ENCODE assay signal across 29 cellular contexts in the genomic region with DNA sequence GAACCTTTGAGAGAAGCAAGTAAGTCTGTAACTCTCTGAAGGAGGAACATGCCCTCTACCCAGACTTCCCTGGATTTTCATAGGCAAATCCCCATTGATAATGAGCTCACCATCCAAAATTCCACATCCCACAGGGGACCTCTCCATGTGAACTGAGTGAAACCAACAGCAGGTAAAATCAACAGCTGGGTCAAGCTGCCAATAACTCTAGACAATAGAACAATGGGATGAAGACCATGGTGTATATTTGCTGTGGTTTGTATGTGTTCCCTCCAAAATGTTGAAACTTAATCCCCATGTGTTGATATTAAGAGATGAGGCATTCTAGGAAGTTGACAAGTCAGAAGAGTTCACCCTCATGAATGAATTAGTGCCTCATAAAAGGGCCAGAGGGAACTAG.
"Had no signal": no experiment of that assay in that cellular context is flagged by ENCODE, and none has a peak within 500 bp of the region (broad histone marks: within the 10 kb centered on the region; RNA-seq: fewer than 3 reads in every experiment).

No MANE protein-coding gene starts in this region.

- H3K36me3 Mint-ChIP-seq: activated CD8-positive, alpha-beta memory T cell treated with anti-CD3 and anti-CD28 coated beads, Interleukin-2, amount 10 ng/mL, durations not matched to agents 7 days and 5 days had no signal

- DNase-seq: activated B cell treated with CpG ODN at 0.5 μM for 24 hours; activated CD4-positive, alpha-beta T cell treated with anti-CD3 and anti-CD28 coated beads for 1 hour; activated CD4-positive, alpha-beta T cell treated with anti-CD3 and anti-CD28 coated beads, Interleukin-2, amount 10 ng/mL, durations not matched to agents 24 days and 14 days; activated CD4-positive, alpha-beta T cell treated with anti-CD3 and anti-CD28 coated beads, Interleukin-2, amount 50 U/mL, for 48 hours; activated CD8-positive, alpha-beta memory T cell treated with anti-CD3 and anti-CD28 coated beads, Interleukin-2, amount 10 ng/mL, durations not matched to agents 7 days and 5 days; activated effector memory CD4-positive, alpha-beta T cell treated with Interleukin-2 at 50 U/mL for 16 hours; activated naive CD4-positive, alpha-beta T cell treated with Interleukin-2 at 50 U/mL for 16 hours; activated naive CD8-positive, alpha-beta T cell treated with anti-CD3 and anti-CD28 coated beads, Interleukin-2, amount 50 U/mL, for 24 hours; activated T-cell treated with anti-CD3 and anti-CD28 coated beads, Interleukin-2, amount 50 U/mL, for 24 hours; amniotic stem cell; body of pancreas; NCI-H1105 treated with DMSO at 0.1 percent for 48 hours; NCI-H1436 treated with DMSO at 0.1 percent for 48 hours; NCI-H187; NCI-H2081; NCI-H2171 treated with DMSO at 0.1 percent for 48 hours; NCI-H226; NCI-H510A treated with DMSO at 0.1 percent for 48 hours; NCI-H69; Right ventricle myocardium superior; RPMI8226; SW 1271 had no signal

- H3K4me1 ChIP-seq: ascending aorta, body of pancreas had no signal

- H3K9me3 ChIP-seq: ascending aorta, body of pancreas, SJSA1 had no signal

- H3K27me3 ChIP-seq: ascending aorta, body of pancreas, SJSA1 had no signal

- H3K4me1 Mint-ChIP-seq: activated B cell treated with CpG ODN at 0.5 μM for 24 hours; activated CD4-positive, alpha-beta T cell treated with anti-CD3 and anti-CD28 coated beads, Interleukin-2, amount 10 ng/mL, durations not matched to agents 24 days and 14 days; activated CD8-positive, alpha-beta memory T cell treated with anti-CD3 and anti-CD28 coated beads, Interleukin-2, amount 10 ng/mL, durations not matched to agents 7 days and 5 days; activated naive CD8-positive, alpha-beta T cell treated with anti-CD3 and anti-CD28 coated beads, Interleukin-2, amount 50 U/mL, for 24 hours; central memory CD8-positive, alpha-beta T cell had no signal

- H3K9me3 Mint-ChIP-seq: activated B cell treated with CpG ODN at 0.5 μM for 24 hours; activated CD4-positive, alpha-beta T cell treated with anti-CD3 and anti-CD28 coated beads, Interleukin-2, amount 10 ng/mL, durations not matched to agents 24 days and 14 days; activated naive CD8-positive, alpha-beta T cell treated with anti-CD3 and anti-CD28 coated beads, Interleukin-2, amount 50 U/mL, for 24 hours; activated T-cell treated with anti-CD3 and anti-CD28 coated beads, Interleukin-2, amount 50 U/mL, for 24 hours had no signal

- ATAC-seq: activated CD8-positive, alpha-beta memory T cell treated with anti-CD3 and anti-CD28 coated beads, Interleukin-2, amount 10 ng/mL, durations not matched to agents 7 days and 5 days; activated naive CD4-positive, alpha-beta T cell treated with anti-CD3 and anti-CD28 coated beads, Interleukin-2, amount 50 U/mL, for 72 hours; activated naive CD8-positive, alpha-beta T cell treated with anti-CD3 and anti-CD28 coated beads, Interleukin-2, amount 50 U/mL, for 24 hours; body of pancreas; Panc1; SK-N-SH treated with all-trans-retinoic acid at 6 μM for 48 hours had no signal

- H3K27ac Mint-ChIP-seq: activated B cell treated with CpG ODN at 0.5 μM for 24 hours; activated CD4-positive, alpha-beta T cell treated with anti-CD3 and anti-CD28 coated beads, Interleukin-2, amount 10 ng/mL, durations not matched to agents 24 days and 14 days; activated CD8-positive, alpha-beta memory T cell treated with anti-CD3 and anti-CD28 coated beads, Interleukin-2, amount 10 ng/mL, durations not matched to agents 7 days and 5 days; activated naive CD4-positive, alpha-beta T cell treated with anti-CD3 and anti-CD28 coated beads, Interleukin-2, amount 50 U/mL, for 72 hours; activated naive CD8-positive, alpha-beta T cell treated with anti-CD3 and anti-CD28 coated beads, Interleukin-2, amount 50 U/mL, for 24 hours; activated T-cell treated with anti-CD3 and anti-CD28 coated beads, Interleukin-2, amount 50 U/mL, for 24 hours; activated T-helper 1 cell treated with anti-CD3 and anti-CD28 coated beads, Interleukin-12 subunit alpha, Interleukin-12 subunit beta, Interleukin-2, Interleukin-4 antibody, amounts not matched to agents 30 ng/mL and 10 ng/mL and 1 ng/mL, durations not matched to agents 14 hours and 24 hours and 36 hours had no signal

- H3K36me3 ChIP-seq: ascending aorta, SJSA1 had no signal

- H3K4me3 ChIP-seq: ascending aorta, body of pancreas, SJSA1 had no signal

- H3K27me3 Mint-ChIP-seq: activated B cell treated with CpG ODN at 0.5 μM for 24 hours; activated CD4-positive, alpha-beta T cell treated with anti-CD3 and anti-CD28 coated beads, Interleukin-2, amount 10 ng/mL, durations not matched to agents 24 days and 14 days; activated CD8-positive, alpha-beta memory T cell treated with anti-CD3 and anti-CD28 coated beads, Interleukin-2, amount 10 ng/mL, durations not matched to agents 7 days and 5 days; activated T-cell treated with anti-CD3 and anti-CD28 coated beads, Interleukin-2, amount 50 U/mL, for 24 hours; central memory CD8-positive, alpha-beta T cell had no signal

- H3K4me3 Mint-ChIP-seq: activated B cell treated with CpG ODN at 0.5 μM for 24 hours; activated CD4-positive, alpha-beta T cell treated with anti-CD3 and anti-CD28 coated beads, Interleukin-2, amount 10 ng/mL, durations not matched to agents 24 days and 14 days; activated CD8-positive, alpha-beta memory T cell treated with anti-CD3 and anti-CD28 coated beads, Interleukin-2, amount 10 ng/mL, durations not matched to agents 7 days and 5 days; activated naive CD8-positive, alpha-beta T cell treated with anti-CD3 and anti-CD28 coated beads, Interleukin-2, amount 50 U/mL, for 24 hours; activated T-cell treated with anti-CD3 and anti-CD28 coated beads, Interleukin-2, amount 50 U/mL, for 24 hours; activated T-helper 1 cell treated with anti-CD3 and anti-CD28 coated beads, Interleukin-12 subunit alpha, Interleukin-12 subunit beta, Interleukin-2, Interleukin-4 antibody, amounts not matched to agents 30 ng/mL and 10 ng/mL and 1 ng/mL, durations not matched to agents 14 hours and 24 hours and 36 hours; central memory CD8-positive, alpha-beta T cell had no signal

- H3K27ac ChIP-seq: ascending aorta, body of pancreas, SJSA1 had no signal
